ENCODE assay signal across 8 cellular contexts in genomic region chr2:180124273-180124881, GRCh38.
DNase-seq lines count a peak whose midpoint lies in the region; ATAC-seq, FAIRE-seq and TF ChIP-seq lines count a peak whose summit lies in the region.

No MANE protein-coding gene starts in this region.

- no peaks in the 10 kb centered on the region for H3K9me3 ChIP-seq in Loucy (ENCODE audit: insufficient read depth, low read depth, low read length)
- no peaks in the 10 kb centered on the region for H3K9me3 ChIP-seq in naive thymus-derived CD4-positive, alpha-beta T cell (ENCODE audit: control insufficient read depth in 2 of 3, low read length in 3 of 3)

- no peak overlapping the region for H3K4me3 ChIP-seq in Loucy (ENCODE audit: low read length, poor library complexity, severe bottlenecking)
- H3K4me3 ChIP-seq in naive thymus-derived CD4-positive, alpha-beta T cell (ENCODE audit: low read length) = no peak overlapping the region

- H2AFZ ChIP-seq in Loucy (ENCODE audit: low read length) = peak overlapping the region; percentile 29; the same call in 1 of the 2 replicates

- no peaks in the 10 kb centered on the region for H3K9me2 ChIP-seq in Loucy (replicated peaks; ENCODE audit: low read depth, low read length)

- H3K27me3 ChIP-seq in Loucy (ENCODE audit: insufficient read depth, low read length, poor library complexity, severe bottlenecking) = no peaks in the 10 kb centered on the region
- no peaks in the 10 kb centered on the region for H3K27me3 ChIP-seq in naive thymus-derived CD4-positive, alpha-beta T cell (ENCODE audit: control insufficient read depth in 2 of 2, insufficient read depth in 2 of 2, low read length in 2 of 2)

- H3F3A ChIP-seq in Loucy (ENCODE audit: low read depth) = no peaks in the 10 kb centered on the region

- no peaks in the 10 kb centered on the region for H3K9me3 Mint-ChIP-seq in activated naive CD4-positive, alpha-beta T cell treated with anti-CD3 and anti-CD28 coated beads, Interleukin-2, amount 50 U/mL, for 72 hours
- no peaks in the 10 kb centered on the region for H3K9me3 Mint-ChIP-seq in activated naive CD4-positive, alpha-beta T cell treated with anti-CD3 and anti-CD28 coated beads for 36 hours
- H3K9me3 Mint-ChIP-seq in naive thymus-derived CD4-positive, alpha-beta T cell = no peaks in the 10 kb centered on the region

- H3K27ac Mint-ChIP-seq in activated naive CD4-positive, alpha-beta T cell treated with anti-CD3 and anti-CD28 coated beads, Interleukin-2, amount 50 U/mL, for 72 hours = no peak overlapping the region
- no peak overlapping the region for H3K27ac Mint-ChIP-seq in activated naive CD4-positive, alpha-beta T cell treated with anti-CD3 and anti-CD28 coated beads for 36 hours
- no peak overlapping the region for H3K27ac Mint-ChIP-seq in naive thymus-derived CD4-positive, alpha-beta T cell

- no peaks in the 10 kb centered on the region for H4K20me1 ChIP-seq in Loucy (ENCODE audit: insufficient read depth, low read length, poor library complexity, severe bottlenecking)

- intact Hi-C loops in activated naive CD4-positive, alpha-beta T cell treated with anti-CD3 and anti-CD28 coated beads for 36 hours (cut with micrococcal nuclease) = loop anchor here (1.0 to 10.0 kb wide), 3 partner anchors 480 to 1591 kb away; no protein-coding TSS in a partner anchor
- intact Hi-C loops in naive thymus-derived CD4-positive, alpha-beta T cell (cut with micrococcal nuclease) = loop anchor here (1.0 to 5.0 kb wide), 6 partner anchors 934 to 1953 kb away; no protein-coding TSS in a partner anchor

- peaks cover 3% of the 10 kb centered on the region for H3K4me1 Mint-ChIP-seq in activated naive CD4-positive, alpha-beta T cell treated with anti-CD3 and anti-CD28 coated beads for 36 hours (ENCODE audit: low read depth)
- peaks cover 0 to 6% (median 3%) of the 10 kb centered on the region in 7 donors for H3K4me1 Mint-ChIP-seq in naive thymus-derived CD4-positive, alpha-beta T cell

- no peaks in the 10 kb centered on the region for H3K36me3 ChIP-seq in Loucy (ENCODE audit: insufficient read depth, low read length)
- no peaks in the 10 kb centered on the region for H3K36me3 ChIP-seq in naive thymus-derived CD4-positive, alpha-beta T cell (ENCODE audit: control insufficient read depth in 2 of 3, insufficient read depth in 3 of 3, low read length in 3 of 3)

- CTCF ChIA-PET in activated naive CD4-positive, alpha-beta T cell treated with anti-CD3 and anti-CD28 coated beads for 36 hours (lab: Charles Lee) = interaction anchor here (0.6 to 2.0 kb wide), 9 partner anchors 10 to 1591 kb away, joined by 3 to 13 read pairs (median 3); no protein-coding TSS in a partner anchor
- CTCF ChIA-PET in naive thymus-derived CD4-positive, alpha-beta T cell (lab: Charles Lee) = interaction anchor here (0.7 to 5.0 kb wide), 5 partner anchors 31 to 1780 kb away, joined by 3 to 36 read pairs (median 3); no protein-coding TSS in a partner anchor

- H3K27ac ChIP-seq in naive thymus-derived CD4-positive, alpha-beta T cell (ENCODE audit: low read depth, low read length) = no peak overlapping the region

- no peak for TF ChIP-seq POLR2A in H54 (IDR thresholded peaks at IDR 0.05; ENCODE audit: low read depth, low read length)

- peak; percentile 81 for TF ChIP-seq CTCF in Loucy (conservative IDR thresholded peaks at IDR 0.05; ENCODE audit: low read length)

- no peaks in the 10 kb centered on the region for H3K36me3 Mint-ChIP-seq in activated naive CD4-positive, alpha-beta T cell treated with anti-CD3 and anti-CD28 coated beads, Interleukin-2, amount 50 U/mL, for 72 hours
- no peaks in the 10 kb centered on the region for H3K36me3 Mint-ChIP-seq in activated naive CD4-positive, alpha-beta T cell treated with anti-CD3 and anti-CD28 coated beads for 36 hours (ENCODE audit: low read depth)
- no peaks in the 10 kb centered on the region for H3K36me3 Mint-ChIP-seq in naive thymus-derived CD4-positive, alpha-beta T cell

- H3K27me3 Mint-ChIP-seq in activated naive CD4-positive, alpha-beta T cell treated with anti-CD3 and anti-CD28 coated beads for 36 hours (ENCODE audit: low read depth) = peaks cover 7% of the 10 kb centered on the region
- peaks cover 4 to 26% (median 15%) of the 10 kb centered on the region in 5 donors for H3K27me3 Mint-ChIP-seq in naive thymus-derived CD4-positive, alpha-beta T cell

- ATAC-seq in activated naive CD4-positive, alpha-beta T cell treated with anti-CD3 and anti-CD28 coated beads, Interleukin-2, amount 50 U/mL, for 72 hours = peak; percentile 34 to 53
- ATAC-seq in naive thymus-derived CD4-positive, alpha-beta T cell = peak; percentile 62
- ATAC-seq in HG03045 (IDR thresholded peaks at IDR 0.05; ENCODE audit: unreplicated experiment) = no peak

- H3K4me2 ChIP-seq in Loucy (ENCODE audit: low read depth, low read length, poor library complexity, severe bottlenecking) = no peak overlapping the region

- H3K9ac ChIP-seq in Loucy (ENCODE audit: low read depth, low read length, poor library complexity, severe bottlenecking) = no peak overlapping the region

- no peak overlapping the region for H3K4me3 Mint-ChIP-seq in activated naive CD4-positive, alpha-beta T cell treated with anti-CD3 and anti-CD28 coated beads for 36 hours
- H3K4me3 Mint-ChIP-seq in naive thymus-derived CD4-positive, alpha-beta T cell = no peak overlapping the region

- FAIRE-seq in H54 (lab: Jason Lieb, UNC) = peak; percentile 86

- H3K4me1 ChIP-seq in Loucy (ENCODE audit: insufficient read depth, low read length, poor library complexity, severe bottlenecking) = no peaks in the 10 kb centered on the region
- no peaks in the 10 kb centered on the region for H3K4me1 ChIP-seq in naive thymus-derived CD4-positive, alpha-beta T cell (ENCODE audit: control insufficient read depth in 2 of 2, insufficient read depth in 2 of 2, low read length in 2 of 2)

- DNase-seq in activated naive CD4-positive, alpha-beta T cell treated with anti-CD3 and anti-CD28 coated beads, Interleukin-2, amount 50 U/mL, for 72 hours (ENCODE audit: low spot score in 2 of 2) = no peak
- no peak for DNase-seq in activated naive CD4-positive, alpha-beta T cell treated with anti-CD3 and anti-CD28 coated beads for 36 hours
- DNase-seq in H54 (ENCODE audit: insufficient read length, low spot score) (no peak), RKO (ENCODE audit: low spot score) (peak; percentile 48), epidermal melanocyte (ENCODE audit: insufficient read length, low spot score) (peak; percentile 15)
- peak in 6 of 9 donors; percentile 5 to 42 (median 32) for DNase-seq in naive thymus-derived CD4-positive, alpha-beta T cell

- no peaks in the 10 kb centered on the region for H3K79me2 ChIP-seq in Loucy (ENCODE audit: insufficient read depth, low read length)

- POLR2A ChIA-PET in naive thymus-derived CD4-positive, alpha-beta T cell (lab: Charles Lee) = no interaction called here

Comparison
In these comparisons a context has a peak if more than half of its experiments do, and no peak if none do; other contexts are left out.
1. DNase-seq: peak in RKO (single experiment), epidermal melanocyte (single experiment) and naive thymus-derived CD4-positive, alpha-beta T cell (6 of 9); none in activated naive CD4-positive, alpha-beta T cell treated with anti-CD3 and anti-CD28 coated beads, Interleukin-2, amount 50 U/mL, for 72 hours (0 of 2), activated naive CD4-positive, alpha-beta T cell treated with anti-CD3 and anti-CD28 coated beads for 36 hours (single experiment) and H54 (single experiment).